Comparison of ENCODE assay signal across 8 cellular contexts in the genomic region with DNA sequence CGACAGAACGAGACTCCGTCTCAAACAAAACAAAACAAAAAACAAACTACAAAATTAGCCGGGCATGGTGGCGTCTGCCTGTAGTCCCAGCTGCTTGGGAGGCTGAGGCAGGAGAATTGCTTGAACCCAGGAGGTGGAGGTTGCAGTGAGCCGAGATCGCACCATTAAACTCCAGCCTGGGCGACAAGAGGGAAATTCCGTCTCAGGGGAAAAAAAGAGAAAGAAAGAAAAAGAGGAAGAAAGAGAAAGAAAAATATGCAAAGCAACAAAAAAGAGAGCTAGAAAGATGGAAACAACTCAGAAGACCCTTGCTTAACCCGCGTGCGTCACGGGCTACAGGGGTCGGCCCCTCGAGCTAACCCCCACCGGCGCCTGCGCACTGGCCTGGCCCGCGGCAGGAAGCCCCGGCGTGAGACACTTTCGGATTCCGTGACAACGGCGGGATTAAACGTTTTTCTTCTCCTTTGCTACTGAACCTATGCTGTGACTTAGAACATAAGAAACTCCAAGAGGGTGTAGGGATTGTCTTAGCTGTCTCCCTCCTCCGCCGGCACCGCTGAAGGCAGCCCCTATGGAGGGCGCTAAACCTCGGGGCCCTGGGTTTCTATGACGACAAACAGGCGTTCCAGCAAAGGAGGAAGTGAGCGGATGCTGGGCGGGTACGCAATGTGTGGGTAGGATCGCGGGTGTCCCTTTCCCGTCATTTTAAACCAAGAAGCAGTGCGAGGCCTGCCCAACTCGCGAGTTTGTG. TPM values are rescaled to one million over a fixed set of nuclear protein-coding genes. Genes with fewer than 3 reads are reported as not detected.
A peak's percentile ranks its signal among the peaks of the same experiment; 100 is the strongest.
DNase-seq lines count a peak whose midpoint lies in the region; ATAC-seq and TF ChIP-seq lines count a peak whose summit lies in the region.

A gene with protein sequence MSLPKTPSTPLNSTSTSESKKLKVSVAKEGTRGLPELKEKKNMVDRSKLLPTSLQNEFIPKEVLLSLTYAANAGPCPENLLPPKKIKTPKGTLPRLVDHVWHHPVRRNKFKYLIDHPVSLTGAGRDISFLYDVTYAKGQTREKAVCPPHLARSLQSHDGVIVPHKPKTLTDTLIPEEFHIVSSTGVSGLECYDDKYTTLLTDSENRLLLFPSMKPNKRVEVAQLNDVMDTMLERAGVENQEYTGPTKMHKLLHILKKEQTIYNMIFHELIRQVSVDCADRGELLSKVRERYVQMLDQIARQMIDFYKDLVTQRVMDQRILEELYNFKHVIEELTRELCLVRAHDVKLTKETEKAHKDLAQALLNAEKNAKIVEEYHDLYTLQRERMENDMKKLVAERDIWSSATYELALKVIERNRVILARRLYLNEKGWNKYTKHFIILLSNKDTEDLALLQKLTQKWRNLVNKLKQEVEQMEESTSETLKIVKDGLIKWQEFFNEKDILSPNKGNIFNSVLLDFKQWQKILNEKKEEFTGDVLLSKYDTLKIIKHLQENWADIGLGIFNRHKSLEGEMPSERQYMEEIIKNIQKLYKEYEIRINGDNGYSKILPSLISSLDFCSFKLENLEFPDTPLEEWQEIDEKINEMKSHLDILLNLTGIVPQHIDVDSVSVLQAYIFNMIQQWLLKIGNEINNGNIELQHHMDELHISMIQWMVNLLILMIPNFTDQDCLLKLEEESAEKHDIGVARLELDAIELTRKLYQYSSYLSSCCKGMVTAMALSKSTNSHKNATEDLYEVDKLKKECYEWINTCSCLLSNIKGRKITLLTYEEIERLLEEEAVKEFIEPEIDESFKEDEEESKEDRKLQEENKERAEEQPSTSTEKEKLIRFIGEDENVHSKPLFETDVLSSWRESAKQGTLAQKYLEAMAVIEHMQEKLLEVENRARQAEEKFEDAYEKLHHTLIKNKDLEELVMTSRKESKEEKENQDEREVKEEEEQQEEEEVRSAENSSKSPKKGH (plus strand): TSS at position 630 of the 751 bp plus-strand sequence. CDS start 539 bp downstream, outside the sequence.

- H3K9me3 ChIP-seq in RWPE2 (ENCODE audit: severe bottlenecking) (no peaks in the 10 kb centered on the region), neural cell (ENCODE audit: low read length) (no peaks in the 10 kb centered on the region), stomach (no peaks in the 10 kb centered on the region)

- intact Hi-C loops in stomach (cut with DNase I; ENCODE audit: low total_unique reads), result loop anchor here (5.0 to 10.0 kb wide), 3 partner anchors 71 to 283 kb away; a partner anchor contains a TSS

- peak; percentile 38 for TF ChIP-seq RAD21 in neural cell (conservative IDR thresholded peaks at IDR 0.05)

- H3K9me2 ChIP-seq in neural cell (ENCODE audit: insufficient read depth, low read length), result no peaks in the 10 kb centered on the region

- 6 to 9% (median 8%) methylated on average over 34 to 43 of the region's 43 CpGs for WGBS in stomach, 5 donors

- H3K9ac ChIP-seq in neural cell (ENCODE audit: low read length), result peak within 1 kb of the TSS; percentile 71

- H3F3A ChIP-seq in neural cell (ENCODE audit: insufficient read depth, low read length, poor library complexity, severe bottlenecking), result no peaks in the 10 kb centered on the region

- no peak for TF ChIP-seq POLR2A in stomach (IDR thresholded peaks at IDR 0.05)

- no peak for TF ChIP-seq CTCF in LNCaP clone FGC (IDR thresholded peaks at IDR 0.05; ENCODE audit: control insufficient read depth, extremely low read depth, insufficient read depth)
- TF ChIP-seq CTCF in RWPE2 (IDR thresholded peaks at IDR 0.05; ENCODE audit: poor library complexity, severe bottlenecking), result peak; percentile 7
- peak; percentile 32 for TF ChIP-seq CTCF in fibroblast of villous mesenchyme (IDR thresholded peaks at IDR 0.05; ENCODE audit: insufficient read depth, low read depth, low read length)
- TF ChIP-seq CTCF in neural cell (IDR thresholded peaks at IDR 0.05; ENCODE audit: poor library complexity, severe bottlenecking), result peak; percentile 65
- peak in 1 of 7 experiments; percentile 5 for TF ChIP-seq CTCF in stomach (IDR thresholded peaks at IDR 0.05)

- DNase-seq in ELF-1 (ENCODE audit: low read depth, low spot score) (peak; percentile 85), H4 (ENCODE audit: low spot score) (peak; percentile 84), LNCaP clone FGC (ENCODE audit: low read depth) (peak; percentile 52), RWPE2 (ENCODE audit: low spot score) (peak; percentile 76), fibroblast of villous mesenchyme (ENCODE audit: low read depth) (peak; percentile 87), stomach (peak; percentile 82)
- DNase-seq in activated effector memory CD4-positive, alpha-beta T cell treated with Interleukin-2 at 50 U/mL for 16 hours, result peak; percentile 81

- H3K27ac ChIP-seq in RWPE2 (ENCODE audit: poor library complexity, severe bottlenecking), result peak within 1 kb of the TSS; percentile 46
- peak within 1 kb of the TSS; percentile 79 for H3K27ac ChIP-seq in neural cell (ENCODE audit: low read length)
- peak within 1 kb of the TSS; percentile 92 to 96 (median 93) for H3K27ac ChIP-seq in stomach

- H3K36me3 ChIP-seq in RWPE2 (ENCODE audit: low read depth), result no peaks in the 10 kb centered on the region
- no peaks in the 10 kb centered on the region for H3K36me3 ChIP-seq in neural cell (ENCODE audit: insufficient read depth, low read length)
- no peaks in the 10 kb centered on the region for H3K36me3 ChIP-seq in stomach

- H3K4me3 ChIP-seq in LNCaP clone FGC (ENCODE audit: low read depth, low read length) (peak within 1 kb of the TSS; percentile 71), RWPE2 (ENCODE audit: severe bottlenecking) (peak within 1 kb of the TSS; percentile 42), fibroblast of villous mesenchyme (ENCODE audit: low read depth, low read length) (peak within 1 kb of the TSS; percentile 93), neural cell (ENCODE audit: low read length) (peak within 1 kb of the TSS; percentile 86), stomach (peak within 1 kb of the TSS; percentile 58 to 79 (median 66))

- H3K79me2 ChIP-seq in neural cell (replicated peaks; ENCODE audit: insufficient read depth, low read length), result no peaks in the 10 kb centered on the region

- no peaks in the 10 kb centered on the region for H3K4me1 ChIP-seq in RWPE2 (ENCODE audit: insufficient read depth, poor library complexity, severe bottlenecking)
- peaks cover 5 to 10% (median 8%) of the 10 kb centered on the region in 4 donors for H3K4me1 ChIP-seq in stomach

- TF ChIP-seq EP300 in neural cell (conservative IDR thresholded peaks at IDR 0.05; ENCODE audit: poor library complexity, severe bottlenecking) (peak; percentile 60), stomach (IDR thresholded peaks at IDR 0.05) (no peak)

- H4K20me1 ChIP-seq in neural cell (ENCODE audit: insufficient read depth), result no peaks in the 10 kb centered on the region

- H3K4me2 ChIP-seq in neural cell (ENCODE audit: low read length), result peak within 1 kb of the TSS; percentile 60

- ATAC-seq in RWPE2 (ENCODE audit: low read depth), result peak; percentile 92

- H3K27me3 ChIP-seq in RWPE2 (ENCODE audit: insufficient read depth, poor library complexity, severe bottlenecking) (no peaks in the 10 kb centered on the region), neural cell (ENCODE audit: insufficient read depth, low read depth, low read length) (no peaks in the 10 kb centered on the region), stomach (no peaks in the 10 kb centered on the region)

- H2AFZ ChIP-seq in neural cell (ENCODE audit: low read depth, low read length), result peak within 1 kb of the TSS; percentile 84

TF ChIP-seq in neural cell, 6 proteins besides CTCF, POLR2A, EP300 and RAD21:
- TF ChIP-seq MXI1 (conservative IDR thresholded peaks at IDR 0.05; ENCODE audit: poor library complexity, severe bottlenecking) (peak; percentile 94), TAF1 (IDR thresholded peaks at IDR 0.05; ENCODE audit: low read depth) (peak; percentile 42), POLR2AphosphoS5 (IDR thresholded peaks at IDR 0.05) (peak; percentile 47), EZH2 (IDR thresholded peaks at IDR 0.05; ENCODE audit: borderline replicate concordance, insufficient read depth, low read length, poor library complexity, severe bottlenecking) (no peak), SMC3 (conservative IDR thresholded peaks at IDR 0.05; ENCODE audit: poor library complexity) (peak; percentile 58)
- TF ChIP-seq, protein P1, sequence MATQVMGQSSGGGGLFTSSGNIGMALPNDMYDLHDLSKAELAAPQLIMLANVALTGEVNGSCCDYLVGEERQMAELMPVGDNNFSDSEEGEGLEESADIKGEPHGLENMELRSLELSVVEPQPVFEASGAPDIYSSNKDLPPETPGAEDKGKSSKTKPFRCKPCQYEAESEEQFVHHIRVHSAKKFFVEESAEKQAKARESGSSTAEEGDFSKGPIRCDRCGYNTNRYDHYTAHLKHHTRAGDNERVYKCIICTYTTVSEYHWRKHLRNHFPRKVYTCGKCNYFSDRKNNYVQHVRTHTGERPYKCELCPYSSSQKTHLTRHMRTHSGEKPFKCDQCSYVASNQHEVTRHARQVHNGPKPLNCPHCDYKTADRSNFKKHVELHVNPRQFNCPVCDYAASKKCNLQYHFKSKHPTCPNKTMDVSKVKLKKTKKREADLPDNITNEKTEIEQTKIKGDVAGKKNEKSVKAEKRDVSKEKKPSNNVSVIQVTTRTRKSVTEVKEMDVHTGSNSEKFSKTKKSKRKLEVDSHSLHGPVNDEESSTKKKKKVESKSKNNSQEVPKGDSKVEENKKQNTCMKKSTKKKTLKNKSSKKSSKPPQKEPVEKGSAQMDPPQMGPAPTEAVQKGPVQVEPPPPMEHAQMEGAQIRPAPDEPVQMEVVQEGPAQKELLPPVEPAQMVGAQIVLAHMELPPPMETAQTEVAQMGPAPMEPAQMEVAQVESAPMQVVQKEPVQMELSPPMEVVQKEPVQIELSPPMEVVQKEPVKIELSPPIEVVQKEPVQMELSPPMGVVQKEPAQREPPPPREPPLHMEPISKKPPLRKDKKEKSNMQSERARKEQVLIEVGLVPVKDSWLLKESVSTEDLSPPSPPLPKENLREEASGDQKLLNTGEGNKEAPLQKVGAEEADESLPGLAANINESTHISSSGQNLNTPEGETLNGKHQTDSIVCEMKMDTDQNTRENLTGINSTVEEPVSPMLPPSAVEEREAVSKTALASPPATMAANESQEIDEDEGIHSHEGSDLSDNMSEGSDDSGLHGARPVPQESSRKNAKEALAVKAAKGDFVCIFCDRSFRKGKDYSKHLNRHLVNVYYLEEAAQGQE (IDR thresholded peaks at IDR 0.05; ENCODE audit: borderline replicate concordance), result peak; percentile 23

RNA-seq across cellular contexts. Expression of the gene that starts here (rescaled TPM):
- 3.0 TPM in 1 of 2 replicates, not detected in the other for total RNA-seq in H4 (2014; rRNA removed; shearing (Covaris generic))
- total RNA-seq in fibroblast of villous mesenchyme (0.64 TPM in 1 of 2 replicates, not detected in the other), stomach (10 to 100 TPM in 1 of 5 donors, 1 to 10 TPM in 2, not detected in 2; 1.2 to 18.4 (median 3.2) TPM)
- polyA plus RNA-seq in neural cell (1.1 and 1.6 TPM in 2 replicates), stomach (1 to 10 TPM in 2 of 3 donors, under 1 TPM in 1; 0.55 to 8.1 (median 2.1) TPM)
- polyA minus RNA-seq in neural cell, result 0.49 and 2.3 TPM in 2 replicates

Comparison
In these comparisons a context has a peak if more than half of its experiments do, and no peak if none do; other contexts are left out.
1. Peak in every context shown above with its lines: DNase-seq, ATAC-seq, H3K4me3 ChIP-seq and H3K27ac ChIP-seq.
2. Peak in DNase-seq and H3K4me3 ChIP-seq in fibroblast of villous mesenchyme; RNA of the gene not detected or under 1 TPM.
3. H3K4me3 ChIP-seq: peak in every context shown above with its lines; median percentile 93 in fibroblast of villous mesenchyme; 86 in neural cell; 71 in LNCaP clone FGC; 66 in stomach; 42 in RWPE2.